In the genomic region with DNA sequence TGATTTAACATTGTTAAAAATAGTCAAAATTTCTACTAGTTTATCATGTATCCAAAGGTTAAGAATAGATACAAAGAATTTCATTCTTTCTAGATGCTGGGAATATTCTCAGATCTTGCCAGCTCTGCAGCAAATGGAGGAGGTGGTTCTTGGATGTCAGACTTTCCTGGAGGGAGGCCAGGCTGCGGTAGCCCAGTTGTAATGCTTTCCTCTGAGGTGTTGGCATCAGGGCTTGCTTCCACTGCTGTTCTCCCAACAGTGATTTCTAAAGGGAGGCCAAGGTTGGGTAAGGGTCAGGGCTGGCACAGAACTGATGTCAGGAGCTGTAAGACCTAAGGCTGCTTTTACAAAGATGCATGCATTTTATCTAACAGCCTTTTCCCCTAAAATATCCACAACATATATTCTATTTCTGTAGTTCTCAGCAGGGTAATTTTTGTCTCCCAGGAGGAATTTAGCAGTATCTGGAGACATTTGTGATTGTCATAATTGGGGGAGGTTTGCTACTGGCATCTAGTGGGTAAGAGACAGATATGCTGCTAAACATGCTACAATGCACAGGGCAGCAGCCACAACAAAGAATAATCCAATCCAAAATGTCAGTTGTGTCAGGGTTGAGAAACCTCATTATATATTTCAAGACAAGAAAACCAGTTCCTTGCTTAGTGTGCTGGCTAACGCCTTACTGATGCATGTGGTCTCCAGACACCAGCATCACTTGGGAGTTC, we compare ENCODE assay signal across 9 cellular contexts. TPM values are rescaled to one million over a fixed set of nuclear protein-coding genes. Genes with fewer than 3 reads are reported as not detected.
DNase-seq lines count a peak whose midpoint lies in the region; ATAC-seq, FAIRE-seq and TF ChIP-seq lines count a peak whose summit lies in the region.
"Had no signal": no experiment of that assay in that cellular context is flagged by ENCODE, and none has a peak within 500 bp of the region (broad histone marks: within the 10 kb centered on the region; RNA-seq: fewer than 3 reads in every experiment).

No MANE protein-coding gene starts in this region.

- H3K4me1 ChIP-seq in mesendoderm (ENCODE audit: control insufficient read depth, low read depth, low read length): peaks cover 2% of the 10 kb centered on the region
- H3K4me1 ChIP-seq in lower lobe of right lung: peaks cover 11% of the 10 kb centered on the region

- FAIRE-seq in GM19239 (lab: Jason Lieb, UNC): no peak

- H3K4me2 ChIP-seq in mesendoderm (ENCODE audit: low read length): no peak overlapping the region

- peak; percentile 38 for ATAC-seq in GM18498 (IDR thresholded peaks at IDR 0.05; ENCODE audit: unreplicated experiment)
- peak; percentile 30 for ATAC-seq in HG02938 (IDR thresholded peaks at IDR 0.05; ENCODE audit: unreplicated experiment)
- ATAC-seq in lower lobe of right lung: no peak
- ATAC-seq in HG03025 (IDR thresholded peaks at IDR 0.05; ENCODE audit: low FRiP score, unreplicated experiment): no peak

- H4K5ac ChIP-seq in mesendoderm (ENCODE audit: low read length): no peak overlapping the region

- H3K9me3 ChIP-seq in lower lobe of right lung: no peaks in the 10 kb centered on the region

- H3K4ac ChIP-seq in mesendoderm (ENCODE audit: low read depth, low read length): no peak overlapping the region

- no peak overlapping the region for H3K9ac ChIP-seq in mesendoderm (ENCODE audit: low read length)

- peaks cover 0 to 6% (median 0%) of the 10 kb centered on the region in 5 experiments for H3K9me3 Mint-ChIP-seq in brain
- H3K9me3 Mint-ChIP-seq in immature natural killer cell: peaks cover 0 to 2% (median 0%) of the 10 kb centered on the region in 6 donors

- intact Hi-C loops in lower lobe of right lung (cut with DNase I): no loop called here

- H3K4me3 Mint-ChIP-seq in brain (peak overlapping the region in 1 of 5 experiments; percentile 50), immature natural killer cell (no peak overlapping the region)

- no peak overlapping the region for H3K23ac ChIP-seq in mesendoderm (ENCODE audit: low read length)

- no peaks in the 10 kb centered on the region for H3K79me2 ChIP-seq in mesendoderm (ENCODE audit: control insufficient read depth, insufficient read depth, low read length)

- TF ChIP-seq CTCF in brain (conservative IDR thresholded peaks at IDR 0.05): no peak
- TF ChIP-seq CTCF in lower lobe of right lung (IDR thresholded peaks at IDR 0.05): no peak

- H3K27ac Mint-ChIP-seq in brain (peak overlapping the region in 4 of 5 experiments; percentile 22 to 94 (median 56)), immature natural killer cell (no peak overlapping the region)

- no peak overlapping the region for H3K18ac ChIP-seq in mesendoderm (ENCODE audit: low read length)

- no peak overlapping the region for H2AK5ac ChIP-seq in mesendoderm (ENCODE audit: low read length)

- no CpG with 5 or more reads among the region's 2 CpGs for WGBS in mesendoderm (ENCODE audit: extremely low coverage, insufficient coverage, low lambda C conversion rate)

- DNase-seq in mesendoderm (peak; percentile 11), immature natural killer cell (no peak), lower lobe of right lung (no peak), GM19239 (ENCODE audit: insufficient read length, low spot score) (no peak)
- DNase-seq: COR-L47 had no signal

- H3K27ac ChIP-seq in mesendoderm (ENCODE audit: low read depth, low read length) (no peak overlapping the region), lower lobe of right lung (no peak overlapping the region)

- H3K27me3 ChIP-seq in mesendoderm (ENCODE audit: insufficient read depth, low read length, poor library complexity): no peaks in the 10 kb centered on the region
- H3K27me3 ChIP-seq in lower lobe of right lung (ENCODE audit: low read depth): no peaks in the 10 kb centered on the region

- H2BK5ac ChIP-seq in mesendoderm (ENCODE audit: low read length): no peak overlapping the region

- no peak overlapping the region for H2BK120ac ChIP-seq in mesendoderm (ENCODE audit: low read depth, low read length)

- H3K79me1 ChIP-seq in mesendoderm (ENCODE audit: low read length): no peaks in the 10 kb centered on the region

- H3K36me3 ChIP-seq in mesendoderm (ENCODE audit: control insufficient read depth, insufficient read depth, low read length) (no peaks in the 10 kb centered on the region), lower lobe of right lung (no peaks in the 10 kb centered on the region)

- H3K4me1 Mint-ChIP-seq in brain: peaks cover 32% of the 10 kb centered on the region
- H3K4me1 Mint-ChIP-seq in immature natural killer cell: peaks cover 0 to 6% of the 10 kb centered on the region in 2 donors

- H3K36me3 Mint-ChIP-seq in brain (no peaks in the 10 kb centered on the region), immature natural killer cell (no peaks in the 10 kb centered on the region)

- no peak overlapping the region for H4K8ac ChIP-seq in mesendoderm (ENCODE audit: low read depth, low read length)

- H3K4me3 ChIP-seq in mesendoderm (ENCODE audit: low read length) (no peak overlapping the region), lower lobe of right lung (no peak overlapping the region)

- no peak overlapping the region for H2BK15ac ChIP-seq in mesendoderm (replicated peaks; ENCODE audit: low read depth)

- no peak overlapping the region for H3K56ac ChIP-seq in mesendoderm (ENCODE audit: low read length)

- H3K27me3 Mint-ChIP-seq in brain: no peaks in the 10 kb centered on the region
- peaks cover 2 to 8% (median 5%) of the 10 kb centered on the region in 3 donors for H3K27me3 Mint-ChIP-seq in immature natural killer cell (ENCODE audit: low read depth in 3 of 3)

RNA-seq across cellular contexts. Expression of a gene that starts 42.0 kb away (rescaled TPM):
- polyA plus RNA-seq in brain (ENCODE audit: insufficient read depth, low read depth, low replicate concordance) (0.88 TPM), immature natural killer cell (100 to 1,000 TPM in 1 of 3 donors, 10 to 100 TPM in 2; 57.5 to 153 (median 70.0) TPM)
- 3.2 TPM for polyA plus RNA-seq in mesendoderm (2013, experiment 1 of 2)
- 2.3 TPM for polyA plus RNA-seq in mesendoderm (2013, experiment 2 of 2)
- total RNA-seq in lower lobe of right lung: not detected

Comparison
In these comparisons a context has a peak if more than half of its experiments do, and no peak if none do; other contexts are left out.
1. ATAC-seq: peak in GM18498 (single experiment) and HG02938 (single experiment); none in lower lobe of right lung (0 of 2) and HG03025 (single experiment).
2. H3K27ac Mint-ChIP-seq: peak in brain (4 of 5); none in immature natural killer cell (0 of 6).
3. RNA of a gene that starts 42.0 kb away (polyA plus RNA-seq): 57.5 to 153 TPM in immature natural killer cell; 0.88 TPM in brain (single experiment); every median in the first group is over 10 times any median in the second.